32 cellular contexts compared by ENCODE assay signal in the genomic region with DNA sequence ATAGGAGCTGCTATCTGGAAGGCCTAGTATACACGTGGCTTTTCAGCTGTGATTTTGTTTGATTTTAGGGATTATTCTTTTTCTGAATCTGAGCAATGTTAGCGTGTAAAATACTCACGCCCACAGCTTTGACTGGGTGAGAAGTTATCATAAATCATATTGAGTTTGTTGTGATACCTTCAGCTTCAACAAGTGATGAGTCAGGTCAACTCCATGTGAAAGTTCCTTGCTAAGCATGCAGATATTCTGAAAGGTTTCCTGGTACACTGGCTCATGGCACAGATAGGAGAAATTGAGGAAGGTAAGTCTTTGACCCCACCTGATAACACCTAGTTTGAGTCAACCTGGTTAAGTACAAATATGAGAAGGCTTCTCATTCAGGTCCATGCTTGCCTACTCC. TPM values are rescaled to one million over a fixed set of nuclear protein-coding genes. Genes with fewer than 3 reads are reported as not detected.
A peak's percentile ranks its signal among the peaks of the same experiment; 100 is the strongest.
DNase-seq lines count a peak whose midpoint lies in the region; ATAC-seq and TF ChIP-seq lines count a peak whose summit lies in the region.
"Had no signal": no experiment of that assay in that cellular context is flagged by ENCODE, and none has a peak within 500 bp of the region (broad histone marks: within the 10 kb centered on the region; RNA-seq: fewer than 3 reads in every experiment).

A gene with protein sequence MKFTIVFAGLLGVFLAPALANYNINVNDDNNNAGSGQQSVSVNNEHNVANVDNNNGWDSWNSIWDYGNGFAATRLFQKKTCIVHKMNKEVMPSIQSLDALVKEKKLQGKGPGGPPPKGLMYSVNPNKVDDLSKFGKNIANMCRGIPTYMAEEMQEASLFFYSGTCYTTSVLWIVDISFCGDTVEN (plus strand): TSS at position 386 of the 400 bp plus-strand sequence. CDS start 42 bp downstream, outside the sequence.

- no peak within 1 kb of the TSS for H3K27ac ChIP-seq in mammary epithelial cell (ENCODE audit: insufficient read depth, low read depth, low read length)
- no peak within 1 kb of the TSS for H3K27ac ChIP-seq in breast epithelium
- H3K27ac ChIP-seq in PC-3 (ENCODE audit: low read length): peak within 1 kb of the TSS; percentile 97; the same call in 1 of the 2 replicates
- H3K27ac ChIP-seq in thymus (ENCODE audit: low read depth): no peak within 1 kb of the TSS
- H3K27ac ChIP-seq: adrenal gland, neural progenitor cell, sigmoid colon, VCaP had no signal

- no peak for ATAC-seq in PC-3
- ATAC-seq: activated T-cell treated with anti-CD3 and anti-CD28 coated beads, Interleukin-2, amount 50 U/mL, for 72 hours; Panc1 had no signal

- CTCF ChIA-PET in mammary epithelial cell (lab: Charles Lee; ENCODE audit: low non-redundant PET): interaction anchor here (0.6 kb wide), 1 partner anchor 50 kb away, joined by 8 read pairs; no protein-coding TSS in a partner anchor
- CTCF ChIA-PET in PC-3 (lab: Charles Lee): no interaction called here

- BruUV-seq in mammary epithelial cell (replicated peaks; lab: Mats Ljungman, UMichigan) (no TSS peak), PC-3 (replicated peaks; lab: Mats Ljungman, UMichigan) (no TSS peak)

- WGBS in mammary epithelial cell (ENCODE audit: low coverage, missing lambda C conversion rate): 79% methylated on average over 3 of the region's 3 CpGs
- WGBS in thymus: 63% methylated on average over 3 of the region's 3 CpGs

- no peak within 1 kb of the TSS for H3K4me3 ChIP-seq in mammary epithelial cell (replicated peaks in 1 of 3; ENCODE audit: insufficient read depth in 1 of 3, low read depth in 2 of 3, low read length in 3 of 3)
- no peak within 1 kb of the TSS for H3K4me3 ChIP-seq in breast epithelium
- no peak within 1 kb of the TSS for H3K4me3 ChIP-seq in PC-3 (ENCODE audit: low read length)
- no peak within 1 kb of the TSS for H3K4me3 ChIP-seq in thymus (ENCODE audit: low read length)
- H3K4me3 ChIP-seq: adrenal gland, lung, neural progenitor cell, sigmoid colon had no signal

- POLR2A ChIA-PET in PC-3 (lab: Charles Lee; ENCODE audit: unreplicated experiment): no interaction called here

- dilution Hi-C loops in mammary epithelial cell (cut with HindIII; ENCODE audit: low sequenced_read_pairs): no loop called here

- H3K9ac ChIP-seq in mammary epithelial cell (ENCODE audit: insufficient read depth, low read length): no peak within 1 kb of the TSS
- H3K9ac ChIP-seq in PC-3 (ENCODE audit: low read length): no peak within 1 kb of the TSS
- H3K9ac ChIP-seq: neural progenitor cell had no signal

- intact Hi-C loops in mammary epithelial cell (cut with micrococcal nuclease) (no loop called here), breast epithelium (cut with DNase I; ENCODE audit: low total_unique reads) (no loop called here), PC-3 (cut with micrococcal nuclease) (no loop called here)

- TF ChIP-seq POLR2A in breast epithelium (IDR thresholded peaks at IDR 0.05): no peak

- no peak within 1 kb of the TSS for H2AFZ ChIP-seq in mammary epithelial cell (ENCODE audit: low read depth, low read length)
- H2AFZ ChIP-seq in PC-3 (ENCODE audit: low read length): no peak within 1 kb of the TSS
- H2AFZ ChIP-seq: neural progenitor cell had no signal

- H3K4me1 ChIP-seq in mammary epithelial cell (ENCODE audit: insufficient read depth, low read length) (peaks cover 26% of the 10 kb centered on the region), breast epithelium (no peaks in the 10 kb centered on the region), PC-3 (ENCODE audit: insufficient read depth, low read length) (peaks cover 34% of the 10 kb centered on the region), thymus (ENCODE audit: control insufficient read depth, insufficient read depth, low read length) (no peaks in the 10 kb centered on the region)
- H3K4me1 ChIP-seq: neural progenitor cell had no signal

- no peaks in the 10 kb centered on the region for H3K9me3 ChIP-seq in mammary epithelial cell (replicated peaks; ENCODE audit: insufficient read depth, low read length)
- no peaks in the 10 kb centered on the region for H3K9me3 ChIP-seq in breast epithelium
- no peaks in the 10 kb centered on the region for H3K9me3 ChIP-seq in PC-3 (ENCODE audit: low read length)
- no peaks in the 10 kb centered on the region for H3K9me3 ChIP-seq in thymus (ENCODE audit: control insufficient read depth)
- H3K9me3 ChIP-seq: adrenal gland, sigmoid colon had no signal

- no peaks in the 10 kb centered on the region for H3K36me3 ChIP-seq in mammary epithelial cell (ENCODE audit: insufficient read depth, low read length)
- no peaks in the 10 kb centered on the region for H3K36me3 ChIP-seq in breast epithelium
- no peaks in the 10 kb centered on the region for H3K36me3 ChIP-seq in PC-3 (ENCODE audit: low read depth, low read length)
- no peaks in the 10 kb centered on the region for H3K36me3 ChIP-seq in thymus (ENCODE audit: control insufficient read depth, insufficient read depth)
- H3K36me3 ChIP-seq: adrenal gland, brain microvascular endothelial cell, neural progenitor cell, sigmoid colon had no signal

- DNase-seq in mammary epithelial cell: peak; percentile 26
- DNase-seq in breast epithelium (ENCODE audit: low spot score in 2 of 2): no peak
- no peak for DNase-seq in PC-3
- DNase-seq in iris pigment epithelial cell (ENCODE audit: low read depth): peak; percentile 38
- no peak for DNase-seq in NCI-H1048 (lab: John Stamatoyannopoulos, UW)
- no peak for DNase-seq in T-helper 9 cell
- DNase-seq in stimulated activated CD4-positive, alpha-beta T cell treated with anti-CD3 and anti-CD28 coated beads, Interleukin-15, amount 100 ng/mL, for 24 hours: no peak
- DNase-seq: 8988T; activated CD4-positive, alpha-beta T cell treated with anti-CD3 and anti-CD28 coated beads, Interleukin-2, amount 10 ng/mL, durations not matched to agents 7 days and 5 days; activated naive CD4-positive, alpha-beta T cell; activated T-cell treated with anti-CD3 and anti-CD28 coated beads, Interleukin-2, amount 50 U/mL, for 72 hours; adrenal gland; brain microvascular endothelial cell; DMS153; effector CD4-positive, alpha-beta T cell; GDM1; kidney glomerular epithelial cell; NCI-H2029 treated with DMSO at 0.1 percent for 48 hours; NCI-H2227 treated with DMSO at 0.1 percent for 48 hours; NCI-H69; SHP77 treated with DMSO at 0.1 percent for 48 hours; sigmoid colon; stimulated activated naive CD4-positive, alpha-beta T cell had no signal

- H4K20me1 ChIP-seq in mammary epithelial cell (ENCODE audit: insufficient read depth, low read length): no peaks in the 10 kb centered on the region
- no peaks in the 10 kb centered on the region for H4K20me1 ChIP-seq in PC-3 (ENCODE audit: low read length)

- in situ Hi-C loops in mammary epithelial cell (cut with MboI; ENCODE audit: low sequenced_read_pairs in 2 of 2): no loop called here

- no peak for TF ChIP-seq CTCF in mammary epithelial cell (conservative IDR thresholded peaks at IDR 0.05 in 1 of 2, IDR thresholded peaks at IDR 0.05 in 1 of 2; ENCODE audit: extremely low read depth in 1 of 2, insufficient read depth in 1 of 2, low read depth in 1 of 2, low read length in 2 of 2)
- no peak for TF ChIP-seq CTCF in breast epithelium (IDR thresholded peaks at IDR 0.05)
- no peak for TF ChIP-seq CTCF in PC-3 (conservative IDR thresholded peaks at IDR 0.05; ENCODE audit: low read depth, low read length)

- no peak within 1 kb of the TSS for H3K4me2 ChIP-seq in mammary epithelial cell (ENCODE audit: insufficient read depth, low read depth, low read length)
- no peak within 1 kb of the TSS for H3K4me2 ChIP-seq in PC-3 (ENCODE audit: low read length)
- H3K4me2 ChIP-seq: neural progenitor cell had no signal

- H3F3A ChIP-seq in PC-3 (ENCODE audit: low read length, unreplicated experiment): peaks cover 10% of the 10 kb centered on the region

- H3K27me3 ChIP-seq in mammary epithelial cell (ENCODE audit: insufficient read depth, low read length) (no peaks in the 10 kb centered on the region), breast epithelium (no peaks in the 10 kb centered on the region), PC-3 (ENCODE audit: low read length) (no peaks in the 10 kb centered on the region), thymus (ENCODE audit: control insufficient read depth, insufficient read depth) (no peaks in the 10 kb centered on the region)
- H3K27me3 ChIP-seq: adrenal gland, brain microvascular endothelial cell, neural progenitor cell, sigmoid colon had no signal

- H3K9me2 ChIP-seq in PC-3 (replicated peaks; ENCODE audit: low read length): 0 out of 2 replicates have a peak, but pooled peaks cover 6% of the 10 kb centered on the region

- H3K79me2 ChIP-seq in mammary epithelial cell (ENCODE audit: insufficient read depth, low read length) (no peaks in the 10 kb centered on the region), PC-3 (ENCODE audit: low read length) (no peaks in the 10 kb centered on the region)

RNA-seq across cellular contexts. Expression of the gene that starts here (rescaled TPM):
- total RNA-seq in mammary epithelial cell: not detected
- not detected for polyA plus RNA-seq in mammary epithelial cell
- not detected for polyA minus RNA-seq in mammary epithelial cell
- total RNA-seq in breast epithelium: not detected
- not detected in 2 replicates for total RNA-seq in PC-3 (2014; rRNA removed)
- polyA plus RNA-seq in thymus: 11.5 TPM
- total RNA-seq: activated CD4-positive, alpha-beta T cell treated with anti-CD3 and anti-CD28 coated beads, Interleukin-2, amount 10 ng/mL, durations not matched to agents 7 days and 5 days; activated T-cell treated with anti-CD3 and anti-CD28 coated beads, Interleukin-2, amount 50 U/mL, for 72 hours; epithelial cell of proximal tubule; lung; MCF 10A; posterior vena cava; sigmoid colon had no signal
- polyA plus RNA-seq: BJ had no signal

Comparison
In these comparisons a context has a peak if more than half of its experiments do, and no peak if none do; other contexts are left out.
1. RNA of the gene that starts here (polyA plus RNA-seq): 11.5 TPM in thymus (single experiment); not detected in mammary epithelial cell (single experiment); every median in the first group is over 10 times any median in the second.
2. Peak in DNase-seq in mammary epithelial cell; RNA of the gene not detected or under 1 TPM.